In genomic region chr14:23556700-23557440, GRCh38 we compare ENCODE assay signal across 8 cellular contexts. TPM values are rescaled to one million over a fixed set of nuclear protein-coding genes. Genes with fewer than 3 reads are reported as not detected.
DNase-seq lines count a peak whose midpoint lies in the region; ATAC-seq and TF ChIP-seq lines count a peak whose summit lies in the region.

No MANE protein-coding gene starts in this region.

- no peaks in the 10 kb centered on the region for H3K9me3 ChIP-seq in tibial artery

- DNase-seq in activated naive CD4-positive, alpha-beta T cell treated with Interleukin-2 at 50 U/mL for 16 hours, result no peak
- no peak for DNase-seq in activated naive CD4-positive, alpha-beta T cell treated with anti-CD3 and anti-CD28 coated beads, Interleukin-2, amount 50 U/mL, for 72 hours (ENCODE audit: low spot score in 2 of 2)
- no peak for DNase-seq in tibial artery
- DNase-seq in hypothalamus (lab: John Stamatoyannopoulos, UW), result no peak
- no peak for DNase-seq in NCI-H2196 treated with DMSO at 0.1 percent for 48 hours (lab: John Stamatoyannopoulos, UW; ENCODE audit: unreplicated experiment)

- peaks cover 0 to 36% (median 0%) of the 10 kb centered on the region in 3 donors for H3K36me3 ChIP-seq in tibial artery

- H3K27me3 ChIP-seq in layer of hippocampus (ENCODE audit: control insufficient read depth, insufficient read depth, low read length) (no peaks in the 10 kb centered on the region), tibial artery (no peaks in the 10 kb centered on the region)

- H3K4me1 ChIP-seq in tibial artery, result peaks cover 0 to 31% (median 21%) of the 10 kb centered on the region in 4 donors

- no peaks in the 10 kb centered on the region for H3K27me3 Mint-ChIP-seq in activated naive CD4-positive, alpha-beta T cell treated with anti-CD3 and anti-CD28 coated beads, Interleukin-2, amount 50 U/mL, for 24 hours

- peak overlapping the region; percentile 98 for H3K27ac Mint-ChIP-seq in activated naive CD4-positive, alpha-beta T cell treated with anti-CD3 and anti-CD28 coated beads, Interleukin-2, amount 50 U/mL, for 24 hours
- peak overlapping the region; percentile 97 to 99 for H3K27ac Mint-ChIP-seq in activated naive CD4-positive, alpha-beta T cell treated with anti-CD3 and anti-CD28 coated beads, Interleukin-2, amount 50 U/mL, for 72 hours

- peak overlapping the region; percentile 99 for H3K27ac ChIP-seq in layer of hippocampus (ENCODE audit: low read depth, low read length)
- peak overlapping the region; percentile 93 to 95 for H3K27ac ChIP-seq in tibial artery

- peaks cover 9% of the 10 kb centered on the region for H3K36me3 Mint-ChIP-seq in activated naive CD4-positive, alpha-beta T cell treated with anti-CD3 and anti-CD28 coated beads, Interleukin-2, amount 50 U/mL, for 24 hours
- H3K36me3 Mint-ChIP-seq in activated naive CD4-positive, alpha-beta T cell treated with anti-CD3 and anti-CD28 coated beads, Interleukin-2, amount 50 U/mL, for 72 hours, result peaks cover 0 to 20% of the 10 kb centered on the region in 2 donors

- peak overlapping the region; percentile 95 for H3K4me3 Mint-ChIP-seq in activated naive CD4-positive, alpha-beta T cell treated with anti-CD3 and anti-CD28 coated beads, Interleukin-2, amount 50 U/mL, for 24 hours

- no peaks in the 10 kb centered on the region for H3K9me3 Mint-ChIP-seq in activated naive CD4-positive, alpha-beta T cell treated with anti-CD3 and anti-CD28 coated beads, Interleukin-2, amount 50 U/mL, for 24 hours
- no peaks in the 10 kb centered on the region for H3K9me3 Mint-ChIP-seq in activated naive CD4-positive, alpha-beta T cell treated with anti-CD3 and anti-CD28 coated beads, Interleukin-2, amount 50 U/mL, for 72 hours

- intact Hi-C loops in tibial artery (cut with DNase I; ENCODE audit: low total_unique reads), result loop anchor here (10.0 kb wide), 1 partner anchor 232 kb away; the partner anchor contains the start of gene PABPN1

- no peak for ATAC-seq in activated naive CD4-positive, alpha-beta T cell treated with anti-CD3 and anti-CD28 coated beads, Interleukin-2, amount 50 U/mL, for 72 hours
- no peak for ATAC-seq in GM18858 (IDR thresholded peaks at IDR 0.05; ENCODE audit: unreplicated experiment)

- TF ChIP-seq CTCF in tibial artery (IDR thresholded peaks at IDR 0.05), result no peak

- H3K4me3 ChIP-seq in tibial artery, result peak overlapping the region; percentile 79 to 83

- peaks cover 35% of the 10 kb centered on the region for H3K4me1 Mint-ChIP-seq in activated naive CD4-positive, alpha-beta T cell treated with anti-CD3 and anti-CD28 coated beads, Interleukin-2, amount 50 U/mL, for 24 hours

RNA-seq across cellular contexts. Expression of gene THTPA, which starts 0.8 kb away (rescaled TPM):
- 1 to 10 TPM; 5.9 to 6.5 TPM for total RNA-seq in activated naive CD4-positive, alpha-beta T cell treated with anti-CD3 and anti-CD28 coated beads, Interleukin-2, amount 50 U/mL, for 72 hours

RNA-seq across cellular contexts. Expression of gene ZFHX2, which starts 5.3 kb away (rescaled TPM):
- 1 to 10 TPM; 1.1 to 2.5 TPM for total RNA-seq in activated naive CD4-positive, alpha-beta T cell treated with anti-CD3 and anti-CD28 coated beads, Interleukin-2, amount 50 U/mL, for 72 hours

RNA-seq across cellular contexts. Expression of gene AP1G2, which starts 10.7 kb away (rescaled TPM):
- total RNA-seq in activated naive CD4-positive, alpha-beta T cell treated with anti-CD3 and anti-CD28 coated beads, Interleukin-2, amount 50 U/mL, for 72 hours, result 100 to 1,000 TPM; 193 to 370 TPM

RNA-seq across cellular contexts. Expression of gene JPH4, which starts 21.7 kb away (rescaled TPM):
- not detected for total RNA-seq in activated naive CD4-positive, alpha-beta T cell treated with anti-CD3 and anti-CD28 coated beads, Interleukin-2, amount 50 U/mL, for 72 hours
